ENCODE assay signal across 15 cellular contexts in the genomic region with DNA sequence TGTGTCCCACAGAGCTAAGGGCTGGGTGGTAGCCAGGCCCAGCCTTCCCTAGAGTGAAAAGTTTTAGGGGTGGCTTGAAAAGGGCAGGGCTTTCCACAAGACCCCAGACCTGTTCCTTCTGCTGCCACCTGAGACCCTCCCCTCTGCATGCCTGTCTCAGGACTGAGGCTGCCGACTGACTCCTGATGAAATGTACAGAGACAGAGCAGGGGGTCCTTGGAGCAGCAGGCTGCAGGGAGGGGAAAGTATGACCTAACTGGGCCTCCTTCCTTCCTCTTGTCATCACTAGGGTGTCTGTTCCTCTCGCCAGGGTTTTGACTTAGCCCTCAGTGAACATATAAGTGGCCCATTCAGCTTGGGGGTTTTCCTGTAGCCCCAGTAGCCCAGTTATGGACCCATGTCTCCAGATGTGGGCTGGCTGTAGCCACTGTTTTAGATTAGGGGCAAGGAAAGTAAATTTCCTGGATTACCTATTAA. TPM values are rescaled to one million over a fixed set of nuclear protein-coding genes. Genes with fewer than 3 reads are reported as not detected.
DNase-seq lines count a peak whose midpoint lies in the region; ATAC-seq, FAIRE-seq and TF ChIP-seq lines count a peak whose summit lies in the region.
"Had no signal": no experiment of that assay in that cellular context is flagged by ENCODE, and none has a peak within 500 bp of the region (broad histone marks: within the 10 kb centered on the region; RNA-seq: fewer than 3 reads in every experiment).

No MANE protein-coding gene starts in this region.

- H3K27me3 ChIP-seq in Peyer's patch: no peaks in the 10 kb centered on the region
- H3K27me3 ChIP-seq in thymus (ENCODE audit: control insufficient read depth, insufficient read depth): no peaks in the 10 kb centered on the region
- H3K27me3 ChIP-seq in pancreas: no peaks in the 10 kb centered on the region
- H3K27me3 ChIP-seq: gastroesophageal sphincter, suprapubic skin had no signal

- no peaks in the 10 kb centered on the region for H3K27me3 Mint-ChIP-seq in activated T-cell treated with anti-CD3 and anti-CD28 coated beads, Interleukin-2, amount 50 U/mL, for 72 hours (ENCODE audit: low read depth)

- no peak for TF ChIP-seq POLR2A in Peyer's patch (IDR thresholded peaks at IDR 0.05)

- H3K27ac ChIP-seq in Peyer's patch (peak overlapping the region in 3 of 4 donors; percentile 22 to 58 (median 38)), thymus (ENCODE audit: low read depth) (peak overlapping the region; percentile 82), pancreas (no peak overlapping the region)
- H3K27ac ChIP-seq: suprapubic skin had no signal

- DNase-seq in activated T-cell treated with anti-CD3 and anti-CD28 coated beads, Interleukin-2, amount 50 U/mL, for 72 hours: no peak
- no peak for DNase-seq in activated T-cell treated with anti-CD3 and anti-CD28 coated beads for 4 hours
- peak in 2 of 3 donors; percentile 16 to 42 for DNase-seq in Peyer's patch
- peak; percentile 5 for DNase-seq in iPS-NIHi7 (ENCODE audit: extremely low spot score)
- no peak for DNase-seq in NCI-H345 treated with DMSO at 0.1 percent for 48 hours (lab: John Stamatoyannopoulos, UW; ENCODE audit: unreplicated experiment)
- no peak for DNase-seq in pancreas
- DNase-seq: NCI-H226 had no signal

- H3K4me1 ChIP-seq in Peyer's patch: peaks cover 0 to 37% (median 34%) of the 10 kb centered on the region in 4 donors
- peaks cover 47% of the 10 kb centered on the region for H3K4me1 ChIP-seq in thymus (ENCODE audit: control insufficient read depth, insufficient read depth, low read length)
- H3K4me1 ChIP-seq in pancreas: peaks cover 0 to 6% (median 0%) of the 10 kb centered on the region in 3 donors

- ATAC-seq in activated T-cell treated with anti-CD3 and anti-CD28 coated beads, Interleukin-2, amount 50 U/mL, for 72 hours (replicated peaks in 1 of 2): no peak
- no peak for ATAC-seq in GM21367 (IDR thresholded peaks at IDR 0.05; ENCODE audit: unreplicated experiment)
- no peak for ATAC-seq in pancreas
- ATAC-seq: gastroesophageal sphincter, GM23338 had no signal

- H3K27ac Mint-ChIP-seq in activated T-cell treated with anti-CD3 and anti-CD28 coated beads, Interleukin-2, amount 50 U/mL, for 72 hours: peak overlapping the region; percentile 90
- H3K27ac Mint-ChIP-seq: GM23338 had no signal

- no peaks in the 10 kb centered on the region for H3K9me3 Mint-ChIP-seq in activated T-cell treated with anti-CD3 and anti-CD28 coated beads, Interleukin-2, amount 50 U/mL, for 72 hours
- H3K9me3 Mint-ChIP-seq: GM23338 had no signal

- no peak overlapping the region for H3K4me3 ChIP-seq in Peyer's patch
- no peak overlapping the region for H3K4me3 ChIP-seq in thymus (ENCODE audit: low read length)
- no peak overlapping the region for H3K4me3 ChIP-seq in pancreas
- H3K4me3 ChIP-seq: gastroesophageal sphincter, GM23338, suprapubic skin had no signal

- intact Hi-C loops in pancreas (cut with DNase I): no loop called here

- peaks cover 13 to 24% of the 10 kb centered on the region in 2 donors for H3K36me3 Mint-ChIP-seq in activated T-cell treated with anti-CD3 and anti-CD28 coated beads, Interleukin-2, amount 50 U/mL, for 72 hours (ENCODE audit: insufficient read depth in 2 of 2)

- H3K36me3 ChIP-seq in Peyer's patch (peaks cover 0 to 24% (median 0%) of the 10 kb centered on the region in 3 donors), thymus (ENCODE audit: control insufficient read depth, insufficient read depth) (peaks cover 9% of the 10 kb centered on the region), pancreas (peaks cover 0 to 6% (median 0%) of the 10 kb centered on the region in 3 donors)

- peak overlapping the region; percentile 12 to 54 for H3K4me3 Mint-ChIP-seq in activated T-cell treated with anti-CD3 and anti-CD28 coated beads, Interleukin-2, amount 50 U/mL, for 72 hours
- H3K4me3 Mint-ChIP-seq: GM23338 had no signal

- 80% methylated on average over 2 of the region's 2 CpGs for WGBS in thymus
- 76 to 89% methylated on average over 2 of the region's 2 CpGs for WGBS in pancreas, 2 donors

- TF ChIP-seq CTCF in Peyer's patch (IDR thresholded peaks at IDR 0.05) (no peak), pancreas (IDR thresholded peaks at IDR 0.05) (no peak)

- peaks cover 57% of the 10 kb centered on the region for H3K4me1 Mint-ChIP-seq in activated T-cell treated with anti-CD3 and anti-CD28 coated beads, Interleukin-2, amount 50 U/mL, for 72 hours (ENCODE audit: low read depth)
- H3K4me1 Mint-ChIP-seq: GM23338 had no signal

- H3K9me3 ChIP-seq in Peyer's patch (no peaks in the 10 kb centered on the region), thymus (ENCODE audit: control insufficient read depth) (no peaks in the 10 kb centered on the region), pancreas (no peaks in the 10 kb centered on the region)
- H3K9me3 ChIP-seq: gastroesophageal sphincter, suprapubic skin had no signal

- no peak for FAIRE-seq in pancreas (lab: Jason Lieb, UNC)
- FAIRE-seq: G401.6 had no signal

RNA-seq across cellular contexts. Expression of a gene that starts 14.9 kb away (rescaled TPM):
- 10 to 100 TPM; 79.7 to 82.5 TPM for total RNA-seq in activated T-cell treated with anti-CD3 and anti-CD28 coated beads, Interleukin-2, amount 50 U/mL, for 72 hours
- 10 to 100 TPM; 40.5 to 72.0 (median 61.0) TPM for total RNA-seq in Peyer's patch
- polyA plus RNA-seq in thymus: 37.4 TPM
- 10 to 100 TPM in 5 of 6 donors, 1 to 10 TPM in 1; 9.5 to 19.3 (median 13.5) TPM for total RNA-seq in pancreas
- polyA plus RNA-seq in pancreas: 1 to 10 TPM; 3.8 to 4.5 TPM

RNA-seq across cellular contexts. Expression of a gene that starts 47.2 kb away (rescaled TPM):
- total RNA-seq in activated T-cell treated with anti-CD3 and anti-CD28 coated beads, Interleukin-2, amount 50 U/mL, for 72 hours: 10 to 100 TPM; 21.4 to 22.4 TPM
- total RNA-seq in Peyer's patch (10 to 100 TPM; 15.3 to 38.8 (median 21.2) TPM), pancreas (1 to 10 TPM; 2.7 to 5.6 (median 3.6) TPM)
- polyA plus RNA-seq in thymus (12.2 TPM), pancreas (1 to 10 TPM; 6.1 to 6.2 TPM)

RNA-seq across cellular contexts. Expression of a gene that starts 47.3 kb away (rescaled TPM):
- total RNA-seq in activated T-cell treated with anti-CD3 and anti-CD28 coated beads, Interleukin-2, amount 50 U/mL, for 72 hours: 10 to 100 TPM; 12.6 to 13.4 TPM
- 1 to 10 TPM; 3.4 to 6.7 (median 4.1) TPM for total RNA-seq in Peyer's patch
- polyA plus RNA-seq in thymus: 11.9 TPM
- 1 to 10 TPM; 2.1 to 5.1 (median 4.0) TPM for total RNA-seq in pancreas
- polyA plus RNA-seq in pancreas: 1 to 10 TPM; 3.6 to 7.4 TPM

RNA-seq across cellular contexts. Expression of a gene that starts 54.6 kb away (rescaled TPM):
- total RNA-seq in activated T-cell treated with anti-CD3 and anti-CD28 coated beads, Interleukin-2, amount 50 U/mL, for 72 hours: not detected
- total RNA-seq in Peyer's patch (not detected), pancreas (not detected)
- polyA plus RNA-seq in thymus (0.18 TPM), pancreas (not detected)
- total RNA-seq: gastroesophageal sphincter, GM23338, left ventricle myocardium superior, suprapubic skin had no signal
- polyA plus RNA-seq: adipose tissue, GM23338 had no signal

Comparison
In these comparisons a context has a peak if more than half of its experiments do, and no peak if none do; other contexts are left out.
1. DNase-seq: peak in Peyer's patch (2 of 3) and iPS-NIHi7 (single experiment); none in activated T-cell treated with anti-CD3 and anti-CD28 coated beads, Interleukin-2, amount 50 U/mL, for 72 hours (0 of 2), activated T-cell treated with anti-CD3 and anti-CD28 coated beads for 4 hours (single experiment), NCI-H345 treated with DMSO at 0.1 percent for 48 hours (single experiment) and pancreas (0 of 6).
2. H3K27ac ChIP-seq: peak in Peyer's patch (3 of 4) and thymus (single experiment); none in pancreas (0 of 4).